ENCODE assay signal across 8 cellular contexts in genomic region chr3:38039101-38039898, GRCh38. TPM values are rescaled to one million over a fixed set of nuclear protein-coding genes. Genes with fewer than 3 reads are reported as not detected.
DNase-seq lines count a peak whose midpoint lies in the region; ATAC-seq, FAIRE-seq and TF ChIP-seq lines count a peak whose summit lies in the region.

Gene DLEC1, plus strand, starts transcription at chr3:38039208. Its CDS starts 18 bp downstream, at chr3:38039226.

- peaks cover 11 to 19% of the 10 kb centered on the region in 2 donors for H3K4me1 ChIP-seq in duodenal mucosa (ENCODE audit: control insufficient read depth in 1 of 2, insufficient read depth in 2 of 2, low read length in 2 of 2)

- DNase-seq in AML-193 (lab: John Stamatoyannopoulos, UW) (peak; percentile 70 to 74), mesothelial cell of epicardium (ENCODE audit: low spot score in 2 of 2, unreplicated experiment in 2 of 2) (peak in 1 of 2 experiments; percentile 62), HTR-8/SVneo (ENCODE audit: insufficient read length, low spot score) (no peak)
- DNase-seq in activated CD4-positive, alpha-beta T cell treated with anti-CD3 and anti-CD28 coated beads for 36 hours = peak; percentile 91
- peak; percentile 74 to 76 for DNase-seq in stimulated activated CD8-positive, alpha-beta memory T cell treated with anti-CD3 and anti-CD28 coated beads, Interleukin-2, amount 100 ng/mL, for 48 hours (ENCODE audit: low read depth in 2 of 2)

- no peaks in the 10 kb centered on the region for H3K27me3 ChIP-seq in duodenal mucosa (ENCODE audit: control insufficient read depth in 1 of 2, insufficient read depth in 2 of 2, low read length in 2 of 2)

- no peak for FAIRE-seq in HTR-8/SVneo (lab: Jason Lieb, UNC)

- POLR2A ChIA-PET in activated CD4-positive, alpha-beta T cell treated with anti-CD3 and anti-CD28 coated beads for 36 hours (lab: Charles Lee) = interaction anchor here (0.6 kb wide), 1 partner anchor 335 kb away, joined by 3 read pairs; no protein-coding TSS in a partner anchor

- no peak for TF ChIP-seq CTCF in mesothelial cell of epicardium (IDR thresholded peaks at IDR 0.05; ENCODE audit: unreplicated experiment)

- peak within 1 kb of the TSS; percentile 91 for H3K27ac Mint-ChIP-seq in activated CD4-positive, alpha-beta T cell treated with anti-CD3 and anti-CD28 coated beads for 36 hours
- H3K27ac Mint-ChIP-seq in mesothelial cell of epicardium = peak within 1 kb of the TSS; percentile 12

- H3K9ac ChIP-seq in duodenal mucosa (ENCODE audit: low read depth in 1 of 2, low read length in 2 of 2) = peak within 1 kb of the TSS; percentile 22 to 63

- H3K9me3 Mint-ChIP-seq in activated CD4-positive, alpha-beta T cell treated with anti-CD3 and anti-CD28 coated beads for 36 hours (ENCODE audit: low read depth) = peaks cover 7% of the 10 kb centered on the region
- H3K9me3 Mint-ChIP-seq in mesothelial cell of epicardium = no peaks in the 10 kb centered on the region

- no peaks in the 10 kb centered on the region for H3K36me3 ChIP-seq in duodenal mucosa (ENCODE audit: control insufficient read depth in 1 of 2, insufficient read depth in 2 of 2, low read length in 2 of 2)

- H3K4me1 Mint-ChIP-seq in activated CD4-positive, alpha-beta T cell treated with anti-CD3 and anti-CD28 coated beads for 36 hours = peaks cover 27% of the 10 kb centered on the region
- peaks cover 14% of the 10 kb centered on the region for H3K4me1 Mint-ChIP-seq in mesothelial cell of epicardium

- H3K9me3 ChIP-seq in duodenal mucosa (ENCODE audit: control insufficient read depth in 1 of 2, low read length in 2 of 2) = no peaks in the 10 kb centered on the region

- H3K27me3 Mint-ChIP-seq in activated CD4-positive, alpha-beta T cell treated with anti-CD3 and anti-CD28 coated beads for 36 hours = peaks cover 2% of the 10 kb centered on the region
- peaks cover 39% of the 10 kb centered on the region for H3K27me3 Mint-ChIP-seq in mesothelial cell of epicardium (ENCODE audit: low read depth)

- peak within 1 kb of the TSS; percentile 60 to 79 for H3K4me3 ChIP-seq in duodenal mucosa (ENCODE audit: low read depth in 1 of 2, low read length in 2 of 2)

- peak within 1 kb of the TSS; percentile 29 for H3K4me3 Mint-ChIP-seq in activated CD4-positive, alpha-beta T cell treated with anti-CD3 and anti-CD28 coated beads for 36 hours
- H3K4me3 Mint-ChIP-seq in mesothelial cell of epicardium = peak within 1 kb of the TSS; percentile 70

- H3K36me3 Mint-ChIP-seq in activated CD4-positive, alpha-beta T cell treated with anti-CD3 and anti-CD28 coated beads for 36 hours (ENCODE audit: low read depth) = peaks cover 8% of the 10 kb centered on the region
- H3K36me3 Mint-ChIP-seq in mesothelial cell of epicardium = no peaks in the 10 kb centered on the region

- peak; percentile 66 for ATAC-seq in GM19324 (IDR thresholded peaks at IDR 0.05; ENCODE audit: low FRiP score, unreplicated experiment)
- ATAC-seq in HG03457 (IDR thresholded peaks at IDR 0.05; ENCODE audit: unreplicated experiment) = peak; percentile 79
- peak; percentile 70 for ATAC-seq in activated CD4-positive, alpha-beta T cell treated with anti-CD3 and anti-CD28 coated beads for 36 hours

- no peak within 1 kb of the TSS for H3K27ac ChIP-seq in duodenal mucosa (ENCODE audit: low read depth, low read length)

- CTCF ChIA-PET in activated CD4-positive, alpha-beta T cell treated with anti-CD3 and anti-CD28 coated beads for 36 hours (lab: Charles Lee) = interaction anchor here (0.7 to 1.6 kb wide), 3 partner anchors 42 to 822 kb away, joined by 3 to 7 read pairs (median 3); no protein-coding TSS in a partner anchor

- intact Hi-C loops in activated CD4-positive, alpha-beta T cell treated with anti-CD3 and anti-CD28 coated beads for 36 hours (cut with DNase I, micrococcal nuclease) = loop anchor here (1.0 to 10.0 kb wide), 3 partner anchors 98 to 610 kb away; partner anchors contain the start of genes ACAA1 (in 2 of the 2), OXSR1 (in 1 of the 2) and SCN5A (in 1 of the 2)

RNA-seq across cellular contexts. Expression of gene DLEC1, which starts in this region (rescaled TPM):
- total RNA-seq in activated CD4-positive, alpha-beta T cell treated with anti-CD3 and anti-CD28 coated beads for 36 hours = under 1 TPM; 0.19 to 0.46 TPM
- 1.3 to 1.8 TPM (median 1.4 TPM) in 3 replicates for total RNA-seq in mesothelial cell of epicardium

Comparison
In these comparisons a context has a peak if more than half of its experiments do, and no peak if none do; other contexts are left out.
1. Peak in DNase-seq and ATAC-seq in activated CD4-positive, alpha-beta T cell treated with anti-CD3 and anti-CD28 coated beads for 36 hours; RNA of the gene not detected or under 1 TPM.